12 cellular contexts compared by ENCODE assay signal in the genomic region with DNA sequence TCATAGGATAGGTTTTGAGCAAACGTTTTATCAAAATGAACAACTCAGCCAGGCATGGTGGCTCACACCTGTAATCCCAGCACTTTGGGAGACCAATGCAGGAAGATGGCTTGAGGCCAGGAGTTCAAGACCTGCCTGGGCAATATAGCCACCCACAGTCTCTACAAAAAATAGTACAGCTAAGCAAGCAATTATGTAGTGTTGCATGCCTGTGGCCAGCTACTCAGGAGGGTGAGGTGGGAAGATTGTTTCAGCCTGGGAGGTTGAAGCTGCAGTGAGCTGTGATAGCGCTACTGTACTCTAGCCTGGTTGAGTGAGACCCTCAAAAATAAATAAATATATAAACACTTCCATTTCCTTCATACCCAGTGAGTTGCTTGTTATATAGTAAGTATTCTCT.
"Had no signal": no experiment of that assay in that cellular context is flagged by ENCODE, and none has a peak within 500 bp of the region (broad histone marks: within the 10 kb centered on the region; RNA-seq: fewer than 3 reads in every experiment).

No MANE protein-coding gene starts in this region.

- DNase-seq: activated CD4-positive, alpha-beta T cell treated with anti-CD3 and anti-CD28 coated beads for 1 hour; activated CD4-positive, alpha-beta T cell treated with anti-CD3 and anti-CD28 coated beads, Interleukin-2, amount 50 U/mL, for 4 hours; activated naive CD4-positive, alpha-beta T cell treated with anti-CD3 and anti-CD28 coated beads for 36 hours; activated naive CD8-positive, alpha-beta T cell treated with anti-CD3 and anti-CD28 coated beads, Interleukin-2, amount 50 U/mL, for 24 hours; activated T-cell treated with anti-CD3 and anti-CD28 coated beads for 4 hours; central memory CD4-positive, alpha-beta T cell; esophagus squamous epithelium; glutamatergic neuron; ovary; stimulated activated CD4-positive, alpha-beta T cell treated with anti-CD3 and anti-CD28 coated beads, Interleukin-2, amount 100 ng/mL, for 48 hours; thyroid gland had no signal

- ATAC-seq: activated naive CD8-positive, alpha-beta T cell treated with anti-CD3 and anti-CD28 coated beads, Interleukin-2, amount 50 U/mL, for 24 hours; stimulated activated memory B cell treated with anti-CD40 and anti-IgM and Interleukin-4, amounts not matched to agents 10 μg/mL and 1 μg/mL and 100 μg/mL, for 72 hours had no signal
